In the genomic region with DNA sequence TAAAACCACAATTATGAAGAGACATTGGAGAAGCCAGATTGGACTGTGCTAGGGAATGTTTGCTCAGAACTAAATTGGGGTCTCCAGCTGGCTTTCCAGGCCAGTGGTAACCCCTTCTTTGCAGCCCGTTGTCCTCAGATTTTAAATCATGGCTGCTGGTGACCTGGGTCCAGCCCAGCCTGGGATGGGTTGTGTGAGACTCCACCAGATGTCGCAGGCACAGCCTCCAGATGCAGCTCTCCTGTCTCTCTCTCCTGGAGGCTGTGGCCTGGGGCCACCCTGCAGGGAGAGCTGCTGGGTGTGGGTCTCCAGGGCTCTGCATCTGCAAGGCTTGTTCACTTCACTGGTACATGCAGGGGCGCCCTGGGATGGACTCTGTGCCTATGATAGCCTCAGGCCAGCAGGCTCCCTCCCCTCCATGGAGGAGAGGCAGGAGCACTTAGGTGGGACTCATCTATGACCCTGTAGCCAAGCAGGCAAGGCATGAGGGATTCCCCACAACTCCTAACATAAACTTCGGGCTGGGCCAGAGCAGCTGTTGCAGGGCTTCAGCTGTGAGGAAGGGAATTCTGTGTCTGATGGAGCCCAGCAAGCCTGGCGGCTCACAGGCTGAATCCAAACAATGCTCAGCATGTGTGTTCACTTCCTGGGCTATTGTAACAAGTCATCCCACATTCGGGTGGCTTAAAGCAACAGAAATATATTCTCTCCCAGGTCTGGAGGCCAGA, we compare ENCODE assay signal across 18 cellular contexts.
A peak's percentile ranks its signal among the peaks of the same experiment; 100 is the strongest.
DNase-seq lines count a peak whose midpoint lies in the region; ATAC-seq and TF ChIP-seq lines count a peak whose summit lies in the region.
"Had no signal": no experiment of that assay in that cellular context is flagged by ENCODE, and none has a peak within 500 bp of the region (broad histone marks: within the 10 kb centered on the region; RNA-seq: fewer than 3 reads in every experiment).

No MANE protein-coding gene starts in this region.

- DNase-seq in natural killer cell treated with Interleukin-12 subunit alpha and Interleukin-12 subunit beta and Interleukin-15 and Interleukin-18, amount 100 ng/mL, for 72 hours (ENCODE audit: low spot score) = no peak
- DNase-seq in natural killer cell = no peak
- peak; percentile 67 for DNase-seq in astrocyte of the spinal cord (ENCODE audit: low read depth, low spot score)
- peak; percentile 12 for DNase-seq in left lobe of liver (ENCODE audit: low spot score)
- no peak for DNase-seq in GOT3 (lab: John Stamatoyannopoulos, UW)
- DNase-seq in ascending aorta (ENCODE audit: low spot score in 2 of 2) = no peak
- DNase-seq: activated CD4-positive, alpha-beta T cell treated with anti-CD3 and anti-CD28 coated beads, Interleukin-2, amount 50 U/mL, for 48 hours; adrenal gland; lower lobe of right lung; stimulated activated naive CD4-positive, alpha-beta T cell had no signal

- H3K4me3 Mint-ChIP-seq in natural killer cell treated with Interleukin-12 subunit alpha and Interleukin-12 subunit beta and Interleukin-15 and Interleukin-18, amount 100 ng/mL, for 72 hours = no peak overlapping the region
- no peak overlapping the region for H3K4me3 Mint-ChIP-seq in natural killer cell
- H3K4me3 Mint-ChIP-seq: activated T-helper 1 cell treated with anti-CD3 and anti-CD28 coated beads, Interleukin-12 subunit alpha, Interleukin-12 subunit beta, Interleukin-2, Interleukin-4 antibody, amounts not matched to agents 30 ng/mL and 10 ng/mL and 1 ng/mL, durations not matched to agents 14 hours and 24 hours and 36 hours; B cell; type B pancreatic cell had no signal

- intact Hi-C loops in natural killer cell (cut with micrococcal nuclease) = no loop called here
- intact Hi-C loops in ascending aorta (cut with DNase I) = no loop called here

- no peak overlapping the region for H3K27ac Mint-ChIP-seq in natural killer cell treated with Interleukin-12 subunit alpha and Interleukin-12 subunit beta and Interleukin-15 and Interleukin-18, amount 100 ng/mL, for 72 hours
- H3K27ac Mint-ChIP-seq in natural killer cell = no peak overlapping the region
- H3K27ac Mint-ChIP-seq: activated T-helper 1 cell treated with anti-CD3 and anti-CD28 coated beads, Interleukin-12 subunit alpha, Interleukin-12 subunit beta, Interleukin-2, Interleukin-4 antibody, amounts not matched to agents 30 ng/mL and 10 ng/mL and 1 ng/mL, durations not matched to agents 14 hours and 24 hours and 36 hours; B cell; type B pancreatic cell had no signal

- peaks cover 0 to 13% of the 10 kb centered on the region in 2 donors for H3K4me1 ChIP-seq in ascending aorta

- no peaks in the 10 kb centered on the region for H3K27me3 ChIP-seq in ascending aorta
- H3K27me3 ChIP-seq: adrenal gland, neutrophil had no signal

- H3K4me3 ChIP-seq in astrocyte of the spinal cord (ENCODE audit: low read depth, low read length) = no peak overlapping the region
- no peak overlapping the region for H3K4me3 ChIP-seq in ascending aorta
- H3K4me3 ChIP-seq: adrenal gland, lower lobe of right lung, SK-N-MC, smooth muscle cell had no signal

- no peaks in the 10 kb centered on the region for H3K9me3 ChIP-seq in ascending aorta
- H3K9me3 ChIP-seq: adrenal gland, lower lobe of right lung, neutrophil had no signal

- no peaks in the 10 kb centered on the region for H3K9me3 Mint-ChIP-seq in natural killer cell treated with Interleukin-12 subunit alpha and Interleukin-12 subunit beta and Interleukin-15 and Interleukin-18, amount 100 ng/mL, for 72 hours
- no peaks in the 10 kb centered on the region for H3K9me3 Mint-ChIP-seq in natural killer cell
- H3K9me3 Mint-ChIP-seq: activated T-helper 1 cell treated with anti-CD3 and anti-CD28 coated beads, Interleukin-12 subunit alpha, Interleukin-12 subunit beta, Interleukin-2, Interleukin-4 antibody, amounts not matched to agents 30 ng/mL and 10 ng/mL and 1 ng/mL, durations not matched to agents 14 hours and 24 hours and 36 hours; type B pancreatic cell had no signal

- in situ Hi-C loops in astrocyte of the spinal cord (cut with HindIII; ENCODE audit: low sequenced_read_pairs) = no loop called here

- no peak overlapping the region for H3K27ac ChIP-seq in ascending aorta
- H3K27ac ChIP-seq: lower lobe of right lung, neutrophil, SK-N-MC had no signal

- no peaks in the 10 kb centered on the region for H3K36me3 ChIP-seq in ascending aorta
- H3K36me3 ChIP-seq: adrenal gland, lower lobe of right lung, neutrophil had no signal

- ATAC-seq in natural killer cell treated with Interleukin-12 subunit alpha and Interleukin-12 subunit beta and Interleukin-15 and Interleukin-18, amount 100 ng/mL, for 72 hours = peak; percentile 25 to 28
- ATAC-seq in natural killer cell (no peak), left lobe of liver (no peak), GM19397 (IDR thresholded peaks at IDR 0.05; ENCODE audit: unreplicated experiment) (no peak), HG03521 (IDR thresholded peaks at IDR 0.05; ENCODE audit: unreplicated experiment) (no peak)
- ATAC-seq: lower lobe of right lung had no signal

- peaks cover 11 to 28% of the 10 kb centered on the region in 2 donors for H3K27me3 Mint-ChIP-seq in natural killer cell treated with Interleukin-12 subunit alpha and Interleukin-12 subunit beta and Interleukin-15 and Interleukin-18, amount 100 ng/mL, for 72 hours
- H3K27me3 Mint-ChIP-seq in natural killer cell (ENCODE audit: low read depth in 2 of 2) = peaks cover 0 to 10% of the 10 kb centered on the region in 2 donors

- no peak for TF ChIP-seq CTCF in natural killer cell (IDR thresholded peaks at IDR 0.05)
- TF ChIP-seq CTCF in astrocyte of the spinal cord (IDR thresholded peaks at IDR 0.05; ENCODE audit: low read depth, low read length) = no peak
- no peak for TF ChIP-seq CTCF in ascending aorta (IDR thresholded peaks at IDR 0.05)

- H3K4me1 Mint-ChIP-seq in natural killer cell treated with Interleukin-12 subunit alpha and Interleukin-12 subunit beta and Interleukin-15 and Interleukin-18, amount 100 ng/mL, for 72 hours (ENCODE audit: low read depth in 2 of 2) = no peaks in the 10 kb centered on the region
- H3K4me1 Mint-ChIP-seq in natural killer cell = no peaks in the 10 kb centered on the region
- H3K4me1 Mint-ChIP-seq: B cell had no signal

- no peaks in the 10 kb centered on the region for H3K36me3 Mint-ChIP-seq in natural killer cell treated with Interleukin-12 subunit alpha and Interleukin-12 subunit beta and Interleukin-15 and Interleukin-18, amount 100 ng/mL, for 72 hours
- H3K36me3 Mint-ChIP-seq in natural killer cell = no peaks in the 10 kb centered on the region
- H3K36me3 Mint-ChIP-seq: type B pancreatic cell had no signal

Comparison
In these comparisons a context has a peak if more than half of its experiments do, and no peak if none do; other contexts are left out.
1. ATAC-seq: peak in natural killer cell treated with Interleukin-12 subunit alpha and Interleukin-12 subunit beta and Interleukin-15 and Interleukin-18, amount 100 ng/mL, for 72 hours (2 of 2); none in natural killer cell (0 of 3), left lobe of liver (single experiment), GM19397 (single experiment) and HG03521 (single experiment).
2. DNase-seq: peak in astrocyte of the spinal cord (single experiment) and left lobe of liver (single experiment); none in natural killer cell treated with Interleukin-12 subunit alpha and Interleukin-12 subunit beta and Interleukin-15 and Interleukin-18, amount 100 ng/mL, for 72 hours (single experiment), natural killer cell (single experiment), GOT3 (single experiment) and ascending aorta (0 of 2).